In the genomic region with DNA sequence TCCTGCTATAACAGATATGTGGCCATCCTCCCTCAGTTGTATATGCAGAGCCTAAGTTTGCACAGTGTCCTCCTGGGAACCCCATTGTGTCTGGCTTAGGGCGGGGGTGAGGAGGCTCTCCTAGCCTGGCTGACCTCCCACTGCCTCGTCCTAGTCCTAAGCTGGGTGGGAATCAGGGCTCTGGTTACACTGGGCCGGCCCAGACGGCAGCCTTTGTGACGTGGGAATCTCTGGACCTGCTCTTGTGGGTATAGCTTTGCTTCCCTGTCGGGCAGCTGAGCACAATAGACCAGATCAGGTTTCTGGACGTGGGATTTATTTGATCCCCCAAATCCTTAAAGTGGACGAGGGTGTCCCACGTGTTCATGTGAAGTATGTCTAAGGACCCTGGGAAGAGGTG, we compare ENCODE assay signal across 12 cellular contexts. TPM values are rescaled to one million over a fixed set of nuclear protein-coding genes. Genes with fewer than 3 reads are reported as not detected.
DNase-seq lines count a peak whose midpoint lies in the region; ATAC-seq and TF ChIP-seq lines count a peak whose summit lies in the region.
"Had no signal": no experiment of that assay in that cellular context is flagged by ENCODE, and none has a peak within 500 bp of the region (broad histone marks: within the 10 kb centered on the region; RNA-seq: fewer than 3 reads in every experiment).

No MANE protein-coding gene starts in this region.

- no peak for TF ChIP-seq CTCF in PC-9 (conservative IDR thresholded peaks at IDR 0.05)
- TF ChIP-seq CTCF in epithelial cell of esophagus (IDR thresholded peaks at IDR 0.05; ENCODE audit: insufficient read depth, low read depth, low read length, missing control alignments): no peak
- TF ChIP-seq CTCF in thoracic aorta (IDR thresholded peaks at IDR 0.05): no peak

- no peak for ATAC-seq in thoracic aorta (ENCODE audit: insufficient number of reproducible peaks, low FRiP score, low read depth)

- CTCF ChIA-PET in PC-9 (lab: Charles Lee): no interaction called here

- DNase-seq in PC-9: no peak
- DNase-seq in epithelial cell of esophagus (ENCODE audit: low read depth): no peak
- no peak for DNase-seq in thoracic aorta (ENCODE audit: low spot score)
- DNase-seq in stimulated activated CD4-positive, alpha-beta T cell treated with anti-CD3 and anti-CD28 coated beads, Interleukin-15, amount 100 ng/mL, for 24 hours: no peak
- no peak for DNase-seq in NCI-H2171 (lab: John Stamatoyannopoulos, UW)
- DNase-seq in OCI-M1 (lab: John Stamatoyannopoulos, UW): no peak
- no peak for DNase-seq in GM19238 (ENCODE audit: insufficient read length, low spot score)
- DNase-seq: Caco-2, NCI-H226 had no signal

- no peaks in the 10 kb centered on the region for H3K9me2 ChIP-seq in PC-9 (ENCODE audit: insufficient read depth)

- no peaks in the 10 kb centered on the region for H3K79me2 ChIP-seq in PC-9 (ENCODE audit: low read depth)

- intact Hi-C loops in PC-9 (cut with micrococcal nuclease; ENCODE audit: unreplicated experiment): no loop called here

- H3K27me3 ChIP-seq in PC-9 (ENCODE audit: insufficient read depth, low read depth) (peaks cover 54% of the 10 kb centered on the region), mucosa of rectum (ENCODE audit: control insufficient read depth in 2 of 2, insufficient read depth in 2 of 2, low read length in 2 of 2) (peaks cover 7 to 12% of the 10 kb centered on the region in 2 donors), thoracic aorta (replicated peaks; ENCODE audit: insufficient read depth) (no peaks in the 10 kb centered on the region)

- H2AFZ ChIP-seq in PC-9: no peak overlapping the region

- H3K4me1 ChIP-seq in PC-9 (replicated peaks; ENCODE audit: insufficient read depth) (peaks cover 11% of the 10 kb centered on the region; the same call in 1 of the 2 replicates), mucosa of rectum (ENCODE audit: control insufficient read depth in 2 of 2, insufficient read depth in 2 of 2, low read length in 2 of 2) (peaks cover 0 to 5% of the 10 kb centered on the region in 2 donors), thoracic aorta (ENCODE audit: control insufficient read depth in 1 of 2, low read depth in 2 of 2) (peaks cover 30 to 72% of the 10 kb centered on the region in 2 donors)

- H3K9me3 ChIP-seq in PC-9 (ENCODE audit: insufficient read depth, low read depth) (no peaks in the 10 kb centered on the region), mucosa of rectum (ENCODE audit: control insufficient read depth in 2 of 2, low read length in 2 of 2) (no peaks in the 10 kb centered on the region), thoracic aorta (no peaks in the 10 kb centered on the region)
- H3K9me3 ChIP-seq: Caco-2 had no signal

- H3K9ac ChIP-seq in mucosa of rectum (ENCODE audit: low read depth in 1 of 2, low read length in 2 of 2): peak overlapping the region; percentile 32 to 44
- H3K9ac ChIP-seq: KMS-11 had no signal

- peak overlapping the region; percentile 9; the same call in 1 of the 2 replicates for H3K4me2 ChIP-seq in PC-9
- H3K4me2 ChIP-seq: KMS-11 had no signal

- no TSS peak for BruUV-seq in PC-9 (replicated peaks; lab: Mats Ljungman, UMichigan)

- H4K20me1 ChIP-seq in PC-9 (ENCODE audit: insufficient read depth): no peaks in the 10 kb centered on the region; the same call in 1 of the 2 replicates

- H3F3A ChIP-seq in PC-9 (ENCODE audit: insufficient read depth, low read depth): no peaks in the 10 kb centered on the region

- H3K36me3 ChIP-seq in PC-9 (ENCODE audit: low read depth) (no peaks in the 10 kb centered on the region), mucosa of rectum (ENCODE audit: control insufficient read depth in 2 of 2, insufficient read depth in 2 of 2, low read length in 2 of 2) (no peaks in the 10 kb centered on the region), thoracic aorta (no peaks in the 10 kb centered on the region)

- H3K27ac ChIP-seq in PC-9 (no peak overlapping the region), mucosa of rectum (ENCODE audit: low read depth in 2 of 2, low read length in 2 of 2) (peak overlapping the region; percentile 34 to 61), thoracic aorta (peak overlapping the region in 1 of 2 donors; percentile 97)
- H3K27ac ChIP-seq: KMS-11, SK-N-MC had no signal

- H3K4me3 ChIP-seq in PC-9 (no peak overlapping the region), epithelial cell of esophagus (ENCODE audit: low read length) (peak overlapping the region; percentile 57), mucosa of rectum (ENCODE audit: low read length in 2 of 2) (peak overlapping the region; percentile 28 to 73), thoracic aorta (peak overlapping the region; percentile 75)
- H3K4me3 ChIP-seq: SK-N-MC had no signal

- POLR2A ChIA-PET in PC-9 (lab: Charles Lee; ENCODE audit: unreplicated experiment): interaction anchor here (0.5 kb wide), 1 partner anchor 115 kb away, joined by 6 read pairs; no protein-coding TSS in a partner anchor

RNA-seq across cellular contexts. Expression of gene ACKR3, which starts 2.9 kb away (rescaled TPM):
- total RNA-seq in PC-9 (2021) (19.6 and 20.3 TPM in 2 replicates), thoracic aorta (10 to 100 TPM; 68.8 to 68.9 TPM)
